ENCODE assay signal across 8 cellular contexts in the genomic region with DNA sequence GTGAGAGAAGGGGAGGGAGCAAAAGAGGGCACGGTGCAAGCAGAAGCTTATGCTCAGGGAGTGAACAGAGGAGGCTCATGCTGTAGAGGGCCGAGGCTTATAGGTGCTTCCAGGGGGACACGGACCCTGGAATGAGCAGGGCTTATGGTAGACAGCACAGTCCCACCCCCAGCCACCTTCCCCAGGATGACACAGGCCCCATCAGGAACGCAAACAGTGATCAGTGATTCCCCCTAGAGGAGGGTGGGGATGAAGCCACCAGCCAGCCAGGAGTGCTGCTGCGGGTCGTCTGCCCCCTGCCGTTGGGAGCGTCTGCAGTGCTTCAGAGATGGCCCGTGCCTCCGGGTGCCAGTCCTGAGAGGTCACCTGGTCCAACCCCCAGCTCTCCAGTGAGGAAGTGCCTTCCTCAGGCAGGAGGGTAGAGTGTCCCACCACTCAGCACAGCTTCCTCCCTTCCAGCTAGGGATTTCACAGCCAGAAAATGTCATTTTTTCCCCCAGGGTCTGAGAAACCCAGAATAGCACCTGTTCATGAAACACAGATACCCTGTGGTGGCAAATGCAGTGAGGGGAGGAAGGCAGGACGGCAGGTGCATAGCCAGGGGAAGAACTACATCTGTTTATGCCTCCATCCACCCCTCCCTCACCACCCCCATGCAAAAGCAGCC.
DNase-seq lines count a peak whose midpoint lies in the region; ATAC-seq, FAIRE-seq and TF ChIP-seq lines count a peak whose summit lies in the region.

No MANE protein-coding gene starts in this region.

- no peaks in the 10 kb centered on the region for H3K4me1 ChIP-seq in A549
- no peaks in the 10 kb centered on the region for H3K4me1 ChIP-seq in SJSA1 (replicated peaks)

- H3K27me3 ChIP-seq in MG63 (0 out of 2 replicates have a peak, but pooled peaks cover 2% of the 10 kb centered on the region), SJSA1 (replicated peaks) (peaks cover 49% of the 10 kb centered on the region)

- CTCF ChIA-PET in A549 (lab: Yijun Ruan, JAX) = interaction anchor here (0.8 to 3.1 kb wide), 24 partner anchors 8 to 92 kb away, joined by 3 to 22 read pairs (median 6); no protein-coding TSS in a partner anchor

- H3K27ac ChIP-seq in A549 (no peak overlapping the region), SJSA1 (no peak overlapping the region)

- no peak for TF ChIP-seq POLR2A in A549 (IDR thresholded peaks at IDR 0.05; ENCODE audit: low read length)

- POLR2A ChIA-PET in A549 (lab: Yijun Ruan, JAX) = no interaction called here

- WGBS in A549 (ENCODE audit: missing lambda C conversion rate) = 10% methylated on average over 11 of the region's 11 CpGs

- H3K4me3 ChIP-seq in A549 (no peak overlapping the region), MG63 (no peak overlapping the region), SJSA1 (no peak overlapping the region)

- ATAC-seq in A549 (peak; percentile 89 to 98), GM18502 (IDR thresholded peaks at IDR 0.05; ENCODE audit: poor library complexity, unreplicated experiment) (peak; percentile 58), HG03342 (IDR thresholded peaks at IDR 0.05; ENCODE audit: unreplicated experiment) (no peak)

- H3K36me3 ChIP-seq in MG63 (no peaks in the 10 kb centered on the region), SJSA1 (no peaks in the 10 kb centered on the region)

- no peak overlapping the region for H3K4me2 ChIP-seq in A549

- peak; percentile 68 to 80 for TF ChIP-seq RAD21 in A549 (conservative IDR thresholded peaks at IDR 0.05 in 1 of 2, IDR thresholded peaks at IDR 0.05 in 1 of 2)

- H3K9me3 ChIP-seq in A549 (no peaks in the 10 kb centered on the region), MG63 (no peaks in the 10 kb centered on the region), SJSA1 (replicated peaks) (no peaks in the 10 kb centered on the region)

- peak; percentile 76 for TF ChIP-seq CTCF in A549 (IDR thresholded peaks at IDR 0.05)

- FAIRE-seq in A549 (lab: Jason Lieb, UNC) = no peak

- no peak for TF ChIP-seq EP300 in A549 (IDR thresholded peaks at IDR 0.05)

- DNase-seq in A549 (ENCODE audit: low read depth in 1 of 2, low spot score in 1 of 2) (peak; percentile 79 to 90), MG63 (peak; percentile 70), SJSA1 (ENCODE audit: low read depth in 1 of 2, low spot score in 2 of 2) (peak; percentile 25 to 66), hepatic stellate cell (ENCODE audit: low spot score) (peak; percentile 81)
- DNase-seq in activated naive CD4-positive, alpha-beta T cell treated with anti-CD3 and anti-CD28 coated beads, Interleukin-2, amount 50 U/mL, for 16 hours = peak; percentile 56
- peak; percentile 49 to 58 for DNase-seq in stimulated activated CD4-positive, alpha-beta T cell treated with anti-CD3 and anti-CD28 coated beads, Interleukin-15, amount 100 ng/mL, for 48 hours (ENCODE audit: low read depth in 2 of 2)

TF ChIP-seq in A549, 52 proteins besides CTCF, POLR2A, EP300 and RAD21:
- TF ChIP-seq, protein P1, sequence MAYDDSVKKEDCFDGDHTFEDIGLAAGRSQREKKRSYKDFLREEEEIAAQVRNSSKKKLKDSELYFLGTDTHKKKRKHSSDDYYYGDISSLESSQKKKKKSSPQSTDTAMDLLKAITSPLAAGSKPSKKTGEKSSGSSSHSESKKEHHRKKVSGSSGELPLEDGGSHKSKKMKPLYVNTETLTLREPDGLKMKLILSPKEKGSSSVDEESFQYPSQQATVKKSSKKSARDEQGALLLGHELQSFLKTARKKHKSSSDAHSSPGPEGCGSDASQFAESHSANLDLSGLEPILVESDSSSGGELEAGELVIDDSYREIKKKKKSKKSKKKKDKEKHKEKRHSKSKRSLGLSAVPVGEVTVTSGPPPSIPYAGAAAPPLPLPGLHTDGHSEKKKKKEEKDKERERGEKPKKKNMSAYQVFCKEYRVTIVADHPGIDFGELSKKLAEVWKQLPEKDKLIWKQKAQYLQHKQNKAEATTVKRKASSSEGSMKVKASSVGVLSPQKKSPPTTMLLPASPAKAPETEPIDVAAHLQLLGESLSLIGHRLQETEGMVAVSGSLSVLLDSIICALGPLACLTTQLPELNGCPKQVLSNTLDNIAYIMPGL (CRISPR knock-in tag; IDR thresholded peaks at IDR 0.05; ENCODE audit: borderline replicate concordance) = no peak
- peak; percentile 72 for TF ChIP-seq SMC3 (IDR thresholded peaks at IDR 0.05)
- no peak for TF ChIP-seq CBX8 (IDR thresholded peaks at IDR 0.05)
